ENCODE assay signal across 22 cellular contexts in genomic region chr11:3964056-3964455, GRCh38.
"Had no signal": no experiment of that assay in that cellular context is flagged by ENCODE, and none has a peak within 500 bp of the region (broad histone marks: within the 10 kb centered on the region; RNA-seq: fewer than 3 reads in every experiment).

No MANE protein-coding gene starts in this region.

- H3K36me3 ChIP-seq: cardiac muscle cell, colonic mucosa had no signal

- H3K4me1 ChIP-seq: colonic mucosa, right atrium auricular region, upper lobe of left lung had no signal

- H3K9ac ChIP-seq: parathyroid adenoma had no signal

- H3K27ac ChIP-seq: cardiac muscle cell, colonic mucosa, heart left ventricle, neutrophil, parathyroid adenoma, right atrium auricular region, skin epidermis, suprapubic skin, upper lobe of left lung had no signal

- H3K9me3 ChIP-seq: colonic mucosa, esophagus squamous epithelium, heart left ventricle, neutrophil, right atrium auricular region, suprapubic skin, upper lobe of left lung had no signal

- H2AFZ ChIP-seq: parathyroid adenoma had no signal

- ATAC-seq: heart left ventricle, left colon, SK-N-SH treated with all-trans-retinoic acid at 6 μM for 48 hours had no signal

- H3K27me3 ChIP-seq: cardiac muscle cell, colonic mucosa, esophagus squamous epithelium, heart left ventricle, neutrophil, right atrium auricular region, suprapubic skin, upper lobe of left lung had no signal

- DNase-seq: activated CD4-positive, alpha-beta T cell treated with anti-CD3 and anti-CD28 coated beads, Interleukin-2, amount 50 U/mL, for 48 hours; activated CD4-positive, CD25-positive, alpha-beta regulatory T cell treated with anti-CD3 and anti-CD28 coated beads, Interleukin-2, amount 50 U/mL, for 72 hours; activated effector memory CD4-positive, alpha-beta T cell treated with Interleukin-2 at 50 U/mL for 16 hours; activated naive CD4-positive, alpha-beta T cell treated with anti-CD3 and anti-CD28 coated beads, Interleukin-2, amount 50 U/mL, for 16 hours; colonic mucosa; esophagus squamous epithelium; heart left ventricle; immature natural killer cell; left colon; stimulated activated CD4-positive, alpha-beta T cell treated with anti-CD3 and anti-CD28 coated beads, Interleukin-4, amount 100 ng/mL, for 4 hours; stimulated activated CD8-positive, alpha-beta memory T cell treated with anti-CD3 and anti-CD28 coated beads, Interleukin-4, amount 100 ng/mL, for 48 hours; stimulated activated naive CD4-positive, alpha-beta T cell treated with Interleukin-2 at 50 U/mL for 16 hours; T-helper 1 cell; upper lobe of left lung had no signal

- H3K4me3 ChIP-seq: cardiac muscle cell, colonic mucosa, esophagus squamous epithelium, heart left ventricle, lung, right atrium auricular region, skin epidermis, suprapubic skin, upper lobe of left lung had no signal
